Comparison of ENCODE assay signal across 8 cellular contexts in genomic region chr17:44084131-44084538, GRCh38. TPM values are rescaled to one million over a fixed set of nuclear protein-coding genes. Genes with fewer than 3 reads are reported as not detected.
DNase-seq lines count a peak whose midpoint lies in the region; ATAC-seq, FAIRE-seq and TF ChIP-seq lines count a peak whose summit lies in the region.

No MANE protein-coding gene starts in this region.

- no peak overlapping the region for H2AFZ ChIP-seq in keratinocyte (ENCODE audit: control insufficient read depth, low read length)

- H3K9me1 ChIP-seq in keratinocyte (ENCODE audit: control insufficient read depth, extremely low read depth, insufficient read depth, low read length): no peaks in the 10 kb centered on the region

- peaks cover 2 to 3% of the 10 kb centered on the region in 2 experiments for H3K36me3 ChIP-seq in keratinocyte (ENCODE audit: control insufficient read depth in 2 of 2, extremely low read depth in 1 of 2, insufficient read depth in 2 of 2, low read length in 2 of 2)
- H3K36me3 ChIP-seq in small intestine (ENCODE audit: control insufficient read depth in 2 of 2, insufficient read depth in 2 of 2, low read length in 2 of 2): peaks cover 3% of the 10 kb centered on the region in 2 donors

- H3K27ac ChIP-seq in keratinocyte (ENCODE audit: control insufficient read depth, insufficient read depth, low read length) (no peak overlapping the region), small intestine (ENCODE audit: low read depth in 1 of 2, low read length in 1 of 2) (no peak overlapping the region)

- TF ChIP-seq POLR2A in GM18505 (IDR thresholded peaks at IDR 0.05; ENCODE audit: borderline replicate concordance, extremely low read depth, insufficient read depth, insufficient read length): no peak

- FAIRE-seq in keratinocyte (lab: Jason Lieb, UNC) (no peak), small intestine (lab: Jason Lieb, UNC) (no peak)

- no peak overlapping the region for H3K27ac Mint-ChIP-seq in activated B cell treated with CpG ODN at 0.5 μM for 24 hours

- no peak overlapping the region for H3K4me3 Mint-ChIP-seq in activated B cell treated with CpG ODN at 0.5 μM for 24 hours

- CTCF ChIA-PET in activated B cell treated with CpG ODN at 0.5 μM for 24 hours (lab: Charles Lee): interaction anchor here (1.3 kb wide), 1 partner anchor 14 kb away, joined by 3 read pairs; the partner anchor contains the start of gene G6PC3

- H3K4me1 ChIP-seq in keratinocyte (ENCODE audit: control insufficient read depth, extremely low read depth, insufficient read depth, low read length): peaks cover 26% of the 10 kb centered on the region
- H3K4me1 ChIP-seq in small intestine (ENCODE audit: control insufficient read depth in 2 of 2, insufficient read depth in 1 of 2, low read depth in 1 of 2, low read length in 1 of 2): no peaks in the 10 kb centered on the region

- H4K20me1 ChIP-seq in keratinocyte (ENCODE audit: control insufficient read depth, extremely low read depth, insufficient read depth, low read length): no peaks in the 10 kb centered on the region

- no peaks in the 10 kb centered on the region for H3K27me3 ChIP-seq in keratinocyte (ENCODE audit: control insufficient read depth, extremely low read depth, insufficient read depth, low read length)
- no peaks in the 10 kb centered on the region for H3K27me3 ChIP-seq in small intestine (ENCODE audit: control insufficient read depth in 2 of 2, insufficient read depth in 2 of 2, low read length in 2 of 2)

- peaks cover 3% of the 10 kb centered on the region for H3K4me1 Mint-ChIP-seq in activated B cell treated with CpG ODN at 0.5 μM for 24 hours

- dilution Hi-C loops in keratinocyte (cut with MboI; ENCODE audit: extremely low pct_ligation_motif_present, low sequenced_read_pairs): no loop called here

- H3K4me2 ChIP-seq in keratinocyte (ENCODE audit: control insufficient read depth, extremely low read depth, insufficient read depth, low read depth, low read length): no peak overlapping the region

- peaks cover 67% of the 10 kb centered on the region for H3K36me3 Mint-ChIP-seq in activated B cell treated with CpG ODN at 0.5 μM for 24 hours (ENCODE audit: low read depth)

- WGBS in small intestine, 3 donors: 68 to 73% (median 73%) methylated on average over 10 of the region's 10 CpGs

- no peaks in the 10 kb centered on the region for H3K79me2 ChIP-seq in keratinocyte (ENCODE audit: control insufficient read depth, insufficient read depth, low read length)

- H3K9me3 ChIP-seq in keratinocyte (ENCODE audit: control insufficient read depth, low read depth, low read length) (no peaks in the 10 kb centered on the region), small intestine (ENCODE audit: control insufficient read depth, low read depth) (no peaks in the 10 kb centered on the region)

- intact Hi-C loops in activated B cell treated with CpG ODN at 0.5 μM for 24 hours (cut with micrococcal nuclease): no loop called here

- H3K4me3 ChIP-seq in keratinocyte (ENCODE audit: control insufficient read depth in 2 of 3, extremely low read depth in 1 of 3, insufficient read depth in 2 of 3, low read depth in 1 of 3, low read length in 3 of 3): no peak overlapping the region
- no peak overlapping the region for H3K4me3 ChIP-seq in small intestine (ENCODE audit: low read depth in 1 of 2, low read length in 2 of 2)

- TF ChIP-seq CTCF in GM12872 (IDR thresholded peaks at IDR 0.05; ENCODE audit: insufficient read depth, low read depth, low read length) (peak; percentile 42; the same call in 2 of the 3 replicates), activated B cell treated with CpG ODN at 0.5 μM for 24 hours (IDR thresholded peaks at IDR 0.05) (no peak), keratinocyte (optimal IDR thresholded peaks at IDR 0.05 in 1 of 3, IDR thresholded peaks at IDR 0.05 in 1 of 3, conservative IDR thresholded peaks at IDR 0.05 in 1 of 3; ENCODE audit: extremely low read depth in 1 of 3, insufficient read depth in 2 of 3, low read length in 3 of 3) (peak; percentile 19 to 79 (median 47))

- DNase-seq in 8988T: peak; percentile 47
- DNase-seq in activated B cell treated with CpG ODN at 0.5 μM for 24 hours: no peak
- no peak for DNase-seq in keratinocyte (ENCODE audit: low read depth, low spot score)
- DNase-seq in small intestine: no peak
- DNase-seq in DMS153 (lab: John Stamatoyannopoulos, UW): no peak
- no peak for DNase-seq in NCI-H1092 (lab: John Stamatoyannopoulos, UW)

- no peaks in the 10 kb centered on the region for H3K27me3 Mint-ChIP-seq in activated B cell treated with CpG ODN at 0.5 μM for 24 hours

- no peaks in the 10 kb centered on the region for H3K9me3 Mint-ChIP-seq in activated B cell treated with CpG ODN at 0.5 μM for 24 hours

- peak; percentile 31 for ATAC-seq in activated B cell treated with CpG ODN at 0.5 μM for 24 hours (ENCODE audit: low read depth)
- ATAC-seq in GM18505 (IDR thresholded peaks at IDR 0.05; ENCODE audit: unreplicated experiment): no peak

- POLR2A ChIA-PET in activated B cell treated with CpG ODN at 0.5 μM for 24 hours (lab: Charles Lee): no interaction called here

- H3K9ac ChIP-seq in keratinocyte (ENCODE audit: control insufficient read depth, extremely low read depth, insufficient read depth, low read length): no peak overlapping the region

RNA-seq across cellular contexts. Expression of gene G6PC3, which starts 13.6 kb away (rescaled TPM):
- total RNA-seq in activated B cell treated with CpG ODN at 0.5 μM for 24 hours: 30.9 and 35.2 TPM in 2 replicates
- polyA plus RNA-seq in keratinocyte (28.0 to 44.2 TPM (median 37.9 TPM) in 3 replicates), small intestine (10 to 100 TPM; 17.6 to 69.2 (median 23.0) TPM)
- 1.1 TPM for polyA plus RNA-seq in keratinocyte (2011; ENCODE audit: low read depth)
- polyA plus RNA-seq in keratinocyte (2011; cell fraction: cytosol; rRNA removed): 25.6 and 47.9 TPM in 2 replicates
- polyA plus RNA-seq in keratinocyte (2011; cell fraction: nucleus; rRNA removed): 31.1 and 39.6 TPM in 2 replicates
- 24.7 and 39.9 TPM in 2 replicates for polyA plus RNA-seq in keratinocyte (2012; ENCODE audit: low replicate concordance)
- 37.6 to 78.4 TPM (median 53.8 TPM) in 3 replicates for polyA minus RNA-seq in keratinocyte
- polyA minus RNA-seq in keratinocyte (2011; cell fraction: cytosol; rRNA and poly(A)+ RNA removed): 57.2 TPM
- 19.8 and 23.8 TPM in 2 replicates for polyA minus RNA-seq in keratinocyte (2011; cell fraction: nucleus; rRNA and poly(A)+ RNA removed)

RNA-seq across cellular contexts. Expression of gene LSM12, which starts 17.7 kb away (rescaled TPM):
- 57.3 and 68.7 TPM in 2 replicates for total RNA-seq in activated B cell treated with CpG ODN at 0.5 μM for 24 hours
- polyA plus RNA-seq in keratinocyte: 40.1 to 74.3 TPM (median 49.5 TPM) in 3 replicates
- polyA plus RNA-seq in keratinocyte (2011; ENCODE audit: low read depth): 32.5 TPM
- 44.1 and 59.8 TPM in 2 replicates for polyA plus RNA-seq in keratinocyte (2011; cell fraction: cytosol; rRNA removed)
- 23.5 and 23.8 TPM in 2 replicates for polyA plus RNA-seq in keratinocyte (2011; cell fraction: nucleus; rRNA removed)
- 38.9 and 48.8 TPM in 2 replicates for polyA plus RNA-seq in keratinocyte (2012; ENCODE audit: low replicate concordance)
- polyA minus RNA-seq in keratinocyte: 38.0 to 89.3 TPM (median 75.4 TPM) in 3 replicates
- polyA minus RNA-seq in keratinocyte (2011; cell fraction: cytosol; rRNA and poly(A)+ RNA removed): 68.3 TPM
- polyA minus RNA-seq in keratinocyte (2011; cell fraction: nucleus; rRNA and poly(A)+ RNA removed): 11.5 and 17.5 TPM in 2 replicates
- polyA plus RNA-seq in small intestine: 10 to 100 TPM; 24.8 to 36.4 (median 26.5) TPM

RNA-seq across cellular contexts. Expression of gene HDAC5, which starts 39.3 kb away (rescaled TPM):
- total RNA-seq in activated B cell treated with CpG ODN at 0.5 μM for 24 hours: 28.4 and 35.1 TPM in 2 replicates
- polyA plus RNA-seq in keratinocyte: 3.0 to 11.1 TPM (median 4.5 TPM) in 3 replicates
- polyA plus RNA-seq in keratinocyte (2011; ENCODE audit: low read depth): 42.8 TPM
- 4.4 and 7.3 TPM in 2 replicates for polyA plus RNA-seq in keratinocyte (2011; cell fraction: cytosol; rRNA removed)
- 6.9 and 8.3 TPM in 2 replicates for polyA plus RNA-seq in keratinocyte (2011; cell fraction: nucleus; rRNA removed)
- 6.0 and 43.9 TPM in 2 replicates for polyA plus RNA-seq in keratinocyte (2012; ENCODE audit: low replicate concordance)
- polyA minus RNA-seq in keratinocyte: 14.3 to 22.8 TPM (median 19.8 TPM) in 3 replicates
- polyA minus RNA-seq in keratinocyte (2011; cell fraction: cytosol; rRNA and poly(A)+ RNA removed): 16.5 TPM
- polyA minus RNA-seq in keratinocyte (2011; cell fraction: nucleus; rRNA and poly(A)+ RNA removed): 9.6 and 10.8 TPM in 2 replicates
- 10 to 100 TPM; 10.1 to 18.7 (median 15.9) TPM for polyA plus RNA-seq in small intestine

RNA-seq across cellular contexts. Expression of gene HROB, which starts 57.6 kb away (rescaled TPM):
- 2.2 and 5.0 TPM in 2 replicates for total RNA-seq in activated B cell treated with CpG ODN at 0.5 μM for 24 hours
- polyA plus RNA-seq in keratinocyte (1.3 to 4.5 TPM (median 3.4 TPM) in 3 replicates), small intestine (1 to 10 TPM in 2 of 3 donors, not detected in 1; 1.4 to 2.3 TPM)
- polyA plus RNA-seq in keratinocyte (2011; ENCODE audit: low read depth): 0.37 TPM
- 1.9 and 2.0 TPM in 2 replicates for polyA plus RNA-seq in keratinocyte (2011; cell fraction: cytosol; rRNA removed)
- 3.5 and 5.1 TPM in 2 replicates for polyA plus RNA-seq in keratinocyte (2011; cell fraction: nucleus; rRNA removed)
- 0.75 and 3.2 TPM in 2 replicates for polyA plus RNA-seq in keratinocyte (2012; ENCODE audit: low replicate concordance)
- 3.7 to 8.3 TPM (median 5.1 TPM) in 3 replicates for polyA minus RNA-seq in keratinocyte
- 6.3 TPM for polyA minus RNA-seq in keratinocyte (2011; cell fraction: cytosol; rRNA and poly(A)+ RNA removed)
- 1.7 and 2.5 TPM in 2 replicates for polyA minus RNA-seq in keratinocyte (2011; cell fraction: nucleus; rRNA and poly(A)+ RNA removed)
